In the genomic region with DNA sequence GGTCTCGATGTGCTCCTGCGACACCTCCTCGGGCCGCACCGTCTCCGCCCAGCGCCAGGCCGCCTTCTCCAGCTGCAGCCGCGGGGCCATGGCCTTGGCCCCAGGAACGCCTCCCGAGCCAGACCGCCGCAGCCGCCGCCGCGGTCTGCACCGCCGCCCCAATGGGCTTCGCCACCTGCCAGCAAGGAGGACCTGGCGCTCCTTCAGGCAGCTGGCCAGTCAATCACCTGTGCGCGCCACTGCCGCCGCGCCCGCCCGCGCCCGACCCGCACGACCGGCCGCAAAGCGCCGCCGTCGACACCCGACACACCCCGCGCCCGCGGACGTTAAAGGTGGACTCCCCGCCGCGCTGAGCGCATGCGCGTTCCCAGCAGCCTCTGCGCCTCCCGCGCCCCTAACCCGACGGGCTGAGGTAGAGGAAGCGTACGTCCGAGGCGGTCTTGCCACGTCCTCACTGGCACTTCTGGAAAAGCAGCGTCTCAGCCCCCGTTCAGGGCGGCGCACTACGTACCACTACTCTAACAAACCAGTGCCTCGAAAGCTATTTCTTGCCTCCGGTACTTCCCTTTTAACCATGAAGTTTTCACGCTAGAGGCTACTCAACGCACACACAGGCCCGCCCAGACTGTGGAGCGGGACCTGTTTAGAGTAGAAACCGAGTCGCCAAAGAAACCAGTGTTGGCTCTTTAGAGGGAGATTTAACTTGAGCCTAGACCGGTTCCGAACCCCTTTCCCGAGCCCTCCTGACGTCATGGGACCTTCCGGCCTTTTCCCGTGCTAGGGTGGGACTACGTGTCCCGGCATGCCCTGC, we compare ENCODE assay signal across 1 cellular context.
TF ChIP-seq lines count a peak whose summit lies in the region.

A gene with protein sequence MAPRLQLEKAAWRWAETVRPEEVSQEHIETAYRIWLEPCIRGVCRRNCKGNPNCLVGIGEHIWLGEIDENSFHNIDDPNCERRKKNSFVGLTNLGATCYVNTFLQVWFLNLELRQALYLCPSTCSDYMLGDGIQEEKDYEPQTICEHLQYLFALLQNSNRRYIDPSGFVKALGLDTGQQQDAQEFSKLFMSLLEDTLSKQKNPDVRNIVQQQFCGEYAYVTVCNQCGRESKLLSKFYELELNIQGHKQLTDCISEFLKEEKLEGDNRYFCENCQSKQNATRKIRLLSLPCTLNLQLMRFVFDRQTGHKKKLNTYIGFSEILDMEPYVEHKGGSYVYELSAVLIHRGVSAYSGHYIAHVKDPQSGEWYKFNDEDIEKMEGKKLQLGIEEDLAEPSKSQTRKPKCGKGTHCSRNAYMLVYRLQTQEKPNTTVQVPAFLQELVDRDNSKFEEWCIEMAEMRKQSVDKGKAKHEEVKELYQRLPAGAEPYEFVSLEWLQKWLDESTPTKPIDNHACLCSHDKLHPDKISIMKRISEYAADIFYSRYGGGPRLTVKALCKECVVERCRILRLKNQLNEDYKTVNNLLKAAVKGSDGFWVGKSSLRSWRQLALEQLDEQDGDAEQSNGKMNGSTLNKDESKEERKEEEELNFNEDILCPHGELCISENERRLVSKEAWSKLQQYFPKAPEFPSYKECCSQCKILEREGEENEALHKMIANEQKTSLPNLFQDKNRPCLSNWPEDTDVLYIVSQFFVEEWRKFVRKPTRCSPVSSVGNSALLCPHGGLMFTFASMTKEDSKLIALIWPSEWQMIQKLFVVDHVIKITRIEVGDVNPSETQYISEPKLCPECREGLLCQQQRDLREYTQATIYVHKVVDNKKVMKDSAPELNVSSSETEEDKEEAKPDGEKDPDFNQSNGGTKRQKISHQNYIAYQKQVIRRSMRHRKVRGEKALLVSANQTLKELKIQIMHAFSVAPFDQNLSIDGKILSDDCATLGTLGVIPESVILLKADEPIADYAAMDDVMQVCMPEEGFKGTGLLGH (minus strand): TSS at position 282 of the 811 bp plus-strand sequence. CDS start 192 bp downstream, at position 90.

TF ChIP-seq in HepG2, 621 proteins besides CTCF, POLR2A, EP300 and RAD21 (continued from another document and continues in another):
- TF ChIP-seq, protein P1, sequence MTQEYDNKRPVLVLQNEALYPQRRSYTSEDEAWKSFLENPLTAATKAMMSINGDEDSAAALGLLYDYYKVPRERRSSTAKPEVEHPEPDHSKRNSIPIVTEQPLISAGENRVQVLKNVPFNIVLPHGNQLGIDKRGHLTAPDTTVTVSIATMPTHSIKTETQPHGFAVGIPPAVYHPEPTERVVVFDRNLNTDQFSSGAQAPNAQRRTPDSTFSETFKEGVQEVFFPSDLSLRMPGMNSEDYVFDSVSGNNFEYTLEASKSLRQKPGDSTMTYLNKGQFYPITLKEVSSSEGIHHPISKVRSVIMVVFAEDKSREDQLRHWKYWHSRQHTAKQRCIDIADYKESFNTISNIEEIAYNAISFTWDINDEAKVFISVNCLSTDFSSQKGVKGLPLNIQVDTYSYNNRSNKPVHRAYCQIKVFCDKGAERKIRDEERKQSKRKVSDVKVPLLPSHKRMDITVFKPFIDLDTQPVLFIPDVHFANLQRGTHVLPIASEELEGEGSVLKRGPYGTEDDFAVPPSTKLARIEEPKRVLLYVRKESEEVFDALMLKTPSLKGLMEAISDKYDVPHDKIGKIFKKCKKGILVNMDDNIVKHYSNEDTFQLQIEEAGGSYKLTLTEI (CRISPR knock-in tag; conservative IDR thresholded peaks at IDR 0.05) = no peak
- TF ChIP-seq CHCHD3 (CRISPR knock-in tag; IDR thresholded peaks at IDR 0.05) = peak; percentile 55; the same call in 1 of the 2 replicates
- no peak for TF ChIP-seq RARG (CRISPR knock-in tag; IDR thresholded peaks at IDR 0.05; ENCODE audit: low read depth)
- peak; percentile 93 for TF ChIP-seq ZNF333 (CRISPR knock-in tag; IDR thresholded peaks at IDR 0.05; ENCODE audit: borderline replicate concordance)
- TF ChIP-seq CBX5 (CRISPR knock-in tag; IDR thresholded peaks at IDR 0.05; ENCODE audit: borderline replicate concordance) = no peak; the same call in 1 of the 2 replicates
- TF ChIP-seq BRF2 (CRISPR knock-in tag; IDR thresholded peaks at IDR 0.05) = peak; percentile 80; the same call in 1 of the 2 replicates
- TF ChIP-seq IRF2 (CRISPR knock-in tag; IDR thresholded peaks at IDR 0.05) = no peak; the same call in 1 of the 2 replicates
- TF ChIP-seq KDM1A (CRISPR knock-in tag; IDR thresholded peaks at IDR 0.05) = no peak
- TF ChIP-seq TEAD2 (CRISPR knock-in tag; IDR thresholded peaks at IDR 0.05) = no peak
- TF ChIP-seq ZNF264 (CRISPR knock-in tag; IDR thresholded peaks at IDR 0.05) = 0 out of 2 replicates have a peak, but pooled peaks have one; percentile 42
- TF ChIP-seq, protein P2, sequence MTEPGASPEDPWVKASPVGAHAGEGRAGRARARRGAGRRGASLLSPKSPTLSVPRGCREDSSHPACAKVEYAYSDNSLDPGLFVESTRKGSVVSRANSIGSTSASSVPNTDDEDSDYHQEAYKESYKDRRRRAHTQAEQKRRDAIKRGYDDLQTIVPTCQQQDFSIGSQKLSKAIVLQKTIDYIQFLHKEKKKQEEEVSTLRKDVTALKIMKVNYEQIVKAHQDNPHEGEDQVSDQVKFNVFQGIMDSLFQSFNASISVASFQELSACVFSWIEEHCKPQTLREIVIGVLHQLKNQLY (CRISPR knock-in tag; IDR thresholded peaks at IDR 0.05) = peak; percentile 60
- TF ChIP-seq FOXA3 (CRISPR knock-in tag; IDR thresholded peaks at IDR 0.05) = no peak; the same call in none of the 2 replicates
- no peak for TF ChIP-seq ZNF546 (CRISPR knock-in tag; conservative IDR thresholded peaks at IDR 0.05)
- no peak for TF ChIP-seq ZNF337 (CRISPR knock-in tag; IDR thresholded peaks at IDR 0.05; ENCODE audit: borderline replicate concordance, low read depth)
- TF ChIP-seq ZNF629 (CRISPR knock-in tag; conservative IDR thresholded peaks at IDR 0.05) = no peak
- peak; percentile 38; the same call in 1 of the 2 replicates for TF ChIP-seq IRX3 (CRISPR knock-in tag; IDR thresholded peaks at IDR 0.05; ENCODE audit: borderline replicate concordance, low read depth)
- TF ChIP-seq ZNF160 (CRISPR knock-in tag; IDR thresholded peaks at IDR 0.05) = peak; percentile 73; the same call in 1 of the 2 replicates
- TF ChIP-seq TRIM24 (CRISPR knock-in tag; IDR thresholded peaks at IDR 0.05) = no peak
- 0 out of 2 replicates have a peak, but pooled peaks have one; percentile 65 for TF ChIP-seq CERS6 (CRISPR knock-in tag; IDR thresholded peaks at IDR 0.05)
- peak; percentile 78 for TF ChIP-seq SRSF1 (optimal IDR thresholded peaks at IDR 0.05; ENCODE audit: low read depth, low read length)
- TF ChIP-seq, protein P3, sequence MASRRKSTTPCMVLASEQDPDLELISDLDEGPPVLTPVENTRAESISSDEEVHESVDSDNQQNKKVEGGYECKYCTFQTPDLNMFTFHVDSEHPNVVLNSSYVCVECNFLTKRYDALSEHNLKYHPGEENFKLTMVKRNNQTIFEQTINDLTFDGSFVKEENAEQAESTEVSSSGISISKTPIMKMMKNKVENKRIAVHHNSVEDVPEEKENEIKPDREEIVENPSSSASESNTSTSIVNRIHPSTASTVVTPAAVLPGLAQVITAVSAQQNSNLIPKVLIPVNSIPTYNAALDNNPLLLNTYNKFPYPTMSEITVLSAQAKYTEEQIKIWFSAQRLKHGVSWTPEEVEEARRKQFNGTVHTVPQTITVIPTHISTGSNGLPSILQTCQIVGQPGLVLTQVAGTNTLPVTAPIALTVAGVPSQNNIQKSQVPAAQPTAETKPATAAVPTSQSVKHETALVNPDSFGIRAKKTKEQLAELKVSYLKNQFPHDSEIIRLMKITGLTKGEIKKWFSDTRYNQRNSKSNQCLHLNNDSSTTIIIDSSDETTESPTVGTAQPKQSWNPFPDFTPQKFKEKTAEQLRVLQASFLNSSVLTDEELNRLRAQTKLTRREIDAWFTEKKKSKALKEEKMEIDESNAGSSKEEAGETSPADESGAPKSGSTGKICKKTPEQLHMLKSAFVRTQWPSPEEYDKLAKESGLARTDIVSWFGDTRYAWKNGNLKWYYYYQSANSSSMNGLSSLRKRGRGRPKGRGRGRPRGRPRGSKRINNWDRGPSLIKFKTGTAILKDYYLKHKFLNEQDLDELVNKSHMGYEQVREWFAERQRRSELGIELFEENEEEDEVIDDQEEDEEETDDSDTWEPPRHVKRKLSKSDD (CRISPR knock-in tag; IDR thresholded peaks at IDR 0.05; ENCODE audit: low read depth) = peak; percentile 79
- peak; percentile 38; the same call in 1 of the 2 replicates for TF ChIP-seq SALL2 (CRISPR knock-in tag; IDR thresholded peaks at IDR 0.05)
- TF ChIP-seq ZNF816 (CRISPR knock-in tag; IDR thresholded peaks at IDR 0.05; ENCODE audit: borderline replicate concordance) = peak; percentile 76; the same call in 1 of the 2 replicates
- TF ChIP-seq, protein P4, sequence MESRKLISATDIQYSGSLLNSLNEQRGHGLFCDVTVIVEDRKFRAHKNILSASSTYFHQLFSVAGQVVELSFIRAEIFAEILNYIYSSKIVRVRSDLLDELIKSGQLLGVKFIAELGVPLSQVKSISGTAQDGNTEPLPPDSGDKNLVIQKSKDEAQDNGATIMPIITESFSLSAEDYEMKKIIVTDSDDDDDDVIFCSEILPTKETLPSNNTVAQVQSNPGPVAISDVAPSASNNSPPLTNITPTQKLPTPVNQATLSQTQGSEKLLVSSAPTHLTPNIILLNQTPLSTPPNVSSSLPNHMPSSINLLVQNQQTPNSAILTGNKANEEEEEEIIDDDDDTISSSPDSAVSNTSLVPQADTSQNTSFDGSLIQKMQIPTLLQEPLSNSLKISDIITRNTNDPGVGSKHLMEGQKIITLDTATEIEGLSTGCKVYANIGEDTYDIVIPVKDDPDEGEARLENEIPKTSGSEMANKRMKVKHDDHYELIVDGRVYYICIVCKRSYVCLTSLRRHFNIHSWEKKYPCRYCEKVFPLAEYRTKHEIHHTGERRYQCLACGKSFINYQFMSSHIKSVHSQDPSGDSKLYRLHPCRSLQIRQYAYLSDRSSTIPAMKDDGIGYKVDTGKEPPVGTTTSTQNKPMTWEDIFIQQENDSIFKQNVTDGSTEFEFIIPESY (CRISPR knock-in tag; IDR thresholded peaks at IDR 0.05) = peak; percentile 46; the same call in 1 of the 2 replicates
- no peak for TF ChIP-seq NCOA5 (CRISPR knock-in tag; IDR thresholded peaks at IDR 0.05)
- TF ChIP-seq ZNF547 (CRISPR knock-in tag; IDR thresholded peaks at IDR 0.05) = peak; percentile 86
- TF ChIP-seq SOX13 (IDR thresholded peaks at IDR 0.05) = no peak
- TF ChIP-seq SOX13 (CRISPR knock-in tag; conservative IDR thresholded peaks at IDR 0.05 in 1 of 2, IDR thresholded peaks at IDR 0.05 in 1 of 2) = peak in 1 of 2 experiments; percentile 6; a peak in 1 of 4 replicates
- TF ChIP-seq, protein P5, sequence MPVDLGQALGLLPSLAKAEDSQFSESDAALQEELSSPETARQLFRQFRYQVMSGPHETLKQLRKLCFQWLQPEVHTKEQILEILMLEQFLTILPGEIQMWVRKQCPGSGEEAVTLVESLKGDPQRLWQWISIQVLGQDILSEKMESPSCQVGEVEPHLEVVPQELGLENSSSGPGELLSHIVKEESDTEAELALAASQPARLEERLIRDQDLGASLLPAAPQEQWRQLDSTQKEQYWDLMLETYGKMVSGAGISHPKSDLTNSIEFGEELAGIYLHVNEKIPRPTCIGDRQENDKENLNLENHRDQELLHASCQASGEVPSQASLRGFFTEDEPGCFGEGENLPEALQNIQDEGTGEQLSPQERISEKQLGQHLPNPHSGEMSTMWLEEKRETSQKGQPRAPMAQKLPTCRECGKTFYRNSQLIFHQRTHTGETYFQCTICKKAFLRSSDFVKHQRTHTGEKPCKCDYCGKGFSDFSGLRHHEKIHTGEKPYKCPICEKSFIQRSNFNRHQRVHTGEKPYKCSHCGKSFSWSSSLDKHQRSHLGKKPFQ (CRISPR knock-in tag; IDR thresholded peaks at IDR 0.05; ENCODE audit: insufficient replicate concordance) = peak; percentile 68
- peak; percentile 54 for TF ChIP-seq ZNF891 (CRISPR knock-in tag; IDR thresholded peaks at IDR 0.05)
- no peak for TF ChIP-seq ZNF12 (CRISPR knock-in tag; IDR thresholded peaks at IDR 0.05)
- TF ChIP-seq GTF3A (CRISPR knock-in tag; conservative IDR thresholded peaks at IDR 0.05) = 0 out of 2 replicates have a peak, but pooled peaks have one; percentile 36
- TF ChIP-seq TRIM22 (IDR thresholded peaks at IDR 0.05) = no peak
- no peak for TF ChIP-seq ZNF296 (CRISPR knock-in tag; conservative IDR thresholded peaks at IDR 0.05)
- TF ChIP-seq POLR2G (IDR thresholded peaks at IDR 0.05; ENCODE audit: low read depth, low read length) = peak; percentile 99
- no peak for TF ChIP-seq ZMYM2 (CRISPR knock-in tag; IDR thresholded peaks at IDR 0.05)
- no peak; the same call in 1 of the 2 replicates for TF ChIP-seq ZNF124 (CRISPR knock-in tag; IDR thresholded peaks at IDR 0.05)
- no peak for TF ChIP-seq NR2F2 (IDR thresholded peaks at IDR 0.05; ENCODE audit: borderline replicate concordance, low read depth)
- peak; percentile 95 for TF ChIP-seq ELF1 (CRISPR knock-in tag; IDR thresholded peaks at IDR 0.05)
- no peak for TF ChIP-seq FOXA1 (IDR thresholded peaks at IDR 0.05)
- no peak for TF ChIP-seq FOXA1 (CRISPR knock-in tag; IDR thresholded peaks at IDR 0.05)
- peak; percentile 90 for TF ChIP-seq DR1 (CRISPR knock-in tag; IDR thresholded peaks at IDR 0.05)
- TF ChIP-seq ZNF235 (CRISPR knock-in tag; IDR thresholded peaks at IDR 0.05; ENCODE audit: borderline replicate concordance) = peak; percentile 97; the same call in 1 of the 2 replicates
- TF ChIP-seq EEA1 (CRISPR knock-in tag; IDR thresholded peaks at IDR 0.05; ENCODE audit: borderline replicate concordance) = peak; percentile 48; the same call in 1 of the 2 replicates
